Comparison of ENCODE assay signal across 14 cellular contexts in genomic region chr5:169265888-169266287, GRCh38. TPM values are rescaled to one million over a fixed set of nuclear protein-coding genes. Genes with fewer than 3 reads are reported as not detected.
DNase-seq lines count a peak whose midpoint lies in the region; ATAC-seq and TF ChIP-seq lines count a peak whose summit lies in the region.
"Had no signal": no experiment of that assay in that cellular context is flagged by ENCODE, and none has a peak within 500 bp of the region (broad histone marks: within the 10 kb centered on the region; RNA-seq: fewer than 3 reads in every experiment).

No MANE protein-coding gene starts in this region.

- POLR2A ChIA-PET in MCF 10A (lab: Yijun Ruan, JAX) = interaction anchor here (0.6 kb wide), 1 partner anchor 705 kb away, joined by 3 read pairs; no protein-coding TSS in a partner anchor

- no peak overlapping the region for H3K9ac ChIP-seq in OCI-LY1 (ENCODE audit: low read length)

- H4K20me1 ChIP-seq in OCI-LY1 (ENCODE audit: insufficient read depth, low read length) = no peaks in the 10 kb centered on the region

- intact Hi-C loops in MCF 10A (cut with micrococcal nuclease) = loop anchor here (1.0 kb wide), 1 partner anchor 282 kb away; no protein-coding TSS in a partner anchor
- intact Hi-C loops in breast epithelium (cut with DNase I; ENCODE audit: low total_unique reads) = no loop called here

- no peak overlapping the region for H3K27ac Mint-ChIP-seq in MCF 10A (ENCODE audit: low read depth, unreplicated experiment)
- H3K27ac Mint-ChIP-seq: activated naive CD4-positive, alpha-beta T cell treated with anti-CD3 and anti-CD28 coated beads for 36 hours; dendritic cell treated with granulocyte-macrophage colony-stimulating factor and Interleukin-4, amounts not matched to agents 40 ng/mL and 50 ng/mL, for 4 days had no signal

- TF ChIP-seq POLR2A in breast epithelium (IDR thresholded peaks at IDR 0.05) = no peak

- no peak overlapping the region for H2AFZ ChIP-seq in OCI-LY1 (ENCODE audit: low read length)

- H3K27me3 ChIP-seq in breast epithelium = no peaks in the 10 kb centered on the region
- no peaks in the 10 kb centered on the region for H3K27me3 ChIP-seq in OCI-LY1 (ENCODE audit: insufficient read depth, low read length)
- H3K27me3 ChIP-seq: SJSA1 had no signal

- no peaks in the 10 kb centered on the region for H3K27me3 Mint-ChIP-seq in MCF 10A (ENCODE audit: insufficient read depth, unreplicated experiment)
- H3K27me3 Mint-ChIP-seq: dendritic cell treated with granulocyte-macrophage colony-stimulating factor and Interleukin-4, amounts not matched to agents 40 ng/mL and 50 ng/mL, for 4 days had no signal

- no peaks in the 10 kb centered on the region for H3K9me2 ChIP-seq in OCI-LY1 (ENCODE audit: low read depth, low read length)

- H3K4me2 ChIP-seq in OCI-LY1 (ENCODE audit: low read length) = no peak overlapping the region

- no peak overlapping the region for H3K27ac ChIP-seq in breast epithelium
- no peak overlapping the region for H3K27ac ChIP-seq in OCI-LY1 (ENCODE audit: low read depth, low read length, poor library complexity, severe bottlenecking)
- H3K27ac ChIP-seq: SJSA1 had no signal

- BruUV-seq in MCF 10A (replicated peaks; lab: Mats Ljungman, UMichigan) = no TSS peak

- H3K4me1 Mint-ChIP-seq in MCF 10A (ENCODE audit: insufficient read depth, unreplicated experiment) = no peaks in the 10 kb centered on the region
- H3K4me1 Mint-ChIP-seq: IgD-negative memory B cell had no signal

- no peaks in the 10 kb centered on the region for H3F3A ChIP-seq in OCI-LY1 (ENCODE audit: insufficient read depth, low read length)

- H3K4me3 ChIP-seq in breast epithelium (no peak overlapping the region), OCI-LY1 (ENCODE audit: low read depth, low read length, poor library complexity, severe bottlenecking) (no peak overlapping the region), epithelial cell of proximal tubule (ENCODE audit: low read depth, low read length) (no peak overlapping the region)
- H3K4me3 ChIP-seq: SJSA1 had no signal

- H3K9me3 Mint-ChIP-seq in MCF 10A (ENCODE audit: unreplicated experiment) = peaks cover 11% of the 10 kb centered on the region
- H3K9me3 Mint-ChIP-seq: activated naive CD4-positive, alpha-beta T cell treated with anti-CD3 and anti-CD28 coated beads for 36 hours; dendritic cell treated with granulocyte-macrophage colony-stimulating factor and Interleukin-4, amounts not matched to agents 40 ng/mL and 50 ng/mL, for 4 days had no signal

- H3K9me3 ChIP-seq in breast epithelium (no peaks in the 10 kb centered on the region), OCI-LY1 (ENCODE audit: low read length) (no peaks in the 10 kb centered on the region)
- H3K9me3 ChIP-seq: SJSA1 had no signal

- DNase-seq in MCF 10A (ENCODE audit: unreplicated experiment) (peak; percentile 50), breast epithelium (ENCODE audit: low spot score in 2 of 2) (no peak), epithelial cell of proximal tubule (ENCODE audit: low read depth) (no peak), NCI-H146 treated with DMSO at 0.1 percent for 48 hours (lab: John Stamatoyannopoulos, UW; ENCODE audit: unreplicated experiment) (no peak), NCI-H146 (lab: John Stamatoyannopoulos, UW) (no peak), HuH-7.5 (ENCODE audit: low spot score) (no peak)
- DNase-seq: activated CD4-positive, alpha-beta T cell treated with anti-CD3 and anti-CD28 coated beads, Interleukin-2, amount 50 U/mL, for 4 hours; activated naive CD4-positive, alpha-beta T cell treated with anti-CD3 and anti-CD28 coated beads for 36 hours; head of caudate nucleus had no signal

- TF ChIP-seq CTCF in MCF 10A (IDR thresholded peaks at IDR 0.05; ENCODE audit: unreplicated experiment) (peak; percentile 39), breast epithelium (IDR thresholded peaks at IDR 0.05) (no peak), OCI-LY1 (IDR thresholded peaks at IDR 0.05; ENCODE audit: low read length) (peak; percentile 49; the same call in 1 of the 2 replicates), epithelial cell of proximal tubule (conservative IDR thresholded peaks at IDR 0.05; ENCODE audit: low read depth, low read length) (peak; percentile 52)

- ATAC-seq in GM19324 (IDR thresholded peaks at IDR 0.05; ENCODE audit: low FRiP score, unreplicated experiment) = no peak

- CTCF ChIA-PET in MCF 10A (lab: Yijun Ruan, JAX) = interaction anchor here (0.6 to 3.1 kb wide), 21 partner anchors 10 to 1150 kb away, joined by 3 to 15 read pairs (median 4); partner anchors contain the start of gene SLIT3

- H3K36me3 ChIP-seq in breast epithelium (no peaks in the 10 kb centered on the region), OCI-LY1 (ENCODE audit: insufficient read depth, low read length) (no peaks in the 10 kb centered on the region)
- H3K36me3 ChIP-seq: SJSA1 had no signal

- no peaks in the 10 kb centered on the region for H3K36me3 Mint-ChIP-seq in MCF 10A (ENCODE audit: insufficient read depth, unreplicated experiment)
- H3K36me3 Mint-ChIP-seq: IgD-negative memory B cell had no signal

- no peaks in the 10 kb centered on the region for H3K79me2 ChIP-seq in OCI-LY1 (ENCODE audit: insufficient read depth, low read length)

- H3K4me1 ChIP-seq in breast epithelium (peaks cover 0 to 2% of the 10 kb centered on the region in 2 donors), OCI-LY1 (ENCODE audit: insufficient read depth, low read length, severe bottlenecking) (no peaks in the 10 kb centered on the region)

- no peak overlapping the region for H3K4me3 Mint-ChIP-seq in MCF 10A (ENCODE audit: unreplicated experiment)
- H3K4me3 Mint-ChIP-seq: activated naive CD4-positive, alpha-beta T cell treated with anti-CD3 and anti-CD28 coated beads for 36 hours; dendritic cell treated with granulocyte-macrophage colony-stimulating factor and Interleukin-4, amounts not matched to agents 40 ng/mL and 50 ng/mL, for 4 days; IgD-negative memory B cell had no signal

RNA-seq across cellular contexts. Expression of gene SLIT3, which starts 35.1 kb away (rescaled TPM):
- total RNA-seq in MCF 10A (2022) (0.34 and 0.89 TPM in 2 replicates), breast epithelium (100 to 1,000 TPM in 1 of 3 donors, 10 to 100 TPM in 2; 30.7 to 103 (median 54.1) TPM), epithelial cell of proximal tubule (0.36 and 3.1 TPM in 2 replicates)

Comparison
In these comparisons a context has a peak if more than half of its experiments do, and no peak if none do; other contexts are left out.
1. CTCF ChIP-seq: peak in MCF 10A (single experiment), OCI-LY1 (single experiment) and epithelial cell of proximal tubule (single experiment); none in breast epithelium (0 of 3).